1 cellular context compared by ENCODE assay signal in the genomic region with DNA sequence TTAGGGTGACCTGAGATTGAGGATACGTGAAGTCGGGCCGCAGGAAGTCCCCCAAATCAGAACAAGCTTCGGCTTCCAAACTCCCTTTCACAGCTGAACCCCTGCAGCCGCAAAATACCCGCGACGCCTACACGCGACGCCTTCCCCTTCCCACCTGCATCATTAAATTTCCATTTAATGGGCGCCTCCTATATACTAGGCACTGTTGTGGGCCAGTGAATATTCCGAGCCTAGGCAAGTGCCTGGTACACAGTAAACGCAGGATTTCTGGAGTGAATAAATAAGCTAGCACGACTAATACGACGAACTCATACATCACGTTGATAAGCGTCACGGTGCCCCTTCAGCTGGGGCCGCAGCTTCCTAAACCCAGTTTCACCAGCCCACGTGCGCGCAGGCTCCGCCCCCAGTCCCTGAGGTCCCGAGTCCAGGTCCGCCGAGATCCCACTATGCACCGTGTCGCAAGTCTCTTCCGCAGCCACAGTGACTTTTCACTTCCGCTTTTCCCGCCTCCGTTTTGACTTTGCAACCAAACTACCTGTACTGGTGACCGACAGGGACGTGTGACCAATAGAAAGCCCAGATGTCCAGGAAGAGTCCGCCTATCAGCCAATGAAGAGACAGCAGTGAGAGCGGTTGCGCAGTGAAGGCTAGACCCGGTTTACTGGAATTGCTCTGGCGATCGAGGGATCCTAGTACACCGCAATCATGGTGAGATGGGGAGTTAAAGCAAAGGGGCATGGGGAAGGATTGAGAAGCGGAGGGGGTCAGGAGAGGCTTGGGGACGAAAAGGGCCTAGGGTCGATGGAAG.
TF ChIP-seq lines count a peak whose summit lies in the region.

Gene PSMB3 (plus strand): TSS at position 623 of the 811 bp plus-strand sequence. CDS start 86 bp downstream, at position 709.

TF ChIP-seq in K562, 482 proteins besides CTCF, POLR2A, EP300 and RAD21 (continued from another document and continues in another):
- TF ChIP-seq GMEB1 (CRISPR knock-in tag; IDR thresholded peaks at IDR 0.05) (no peak), IRF1 (CRISPR knock-in tag; IDR thresholded peaks at IDR 0.05; ENCODE audit: borderline replicate concordance) (no peak), YY1 (IDR thresholded peaks at IDR 0.05; ENCODE audit: borderline replicate concordance in 1 of 3, control insufficient read depth in 1 of 3, extremely low read depth in 1 of 3, insufficient read depth in 3 of 3, insufficient read length in 1 of 3, insufficient replicate concordance in 2 of 3, low read depth in 1 of 3, low read length in 2 of 3) (peak in 1 of 3 experiments; percentile 24), ZNF444 (CRISPR knock-in tag; IDR thresholded peaks at IDR 0.05) (no peak), HBP1 (CRISPR knock-in tag; IDR thresholded peaks at IDR 0.05) (peak; percentile 95; the same call in 1 of the 2 replicates), DLX4 (CRISPR knock-in tag; IDR thresholded peaks at IDR 0.05) (no peak), ZNF57 (CRISPR knock-in tag; IDR thresholded peaks at IDR 0.05) (no peak), FOXP1 (CRISPR knock-in tag; IDR thresholded peaks at IDR 0.05) (no peak), NFRKB (IDR thresholded peaks at IDR 0.05; ENCODE audit: low read depth) (peak; percentile 54), ETS2 (tag; IDR thresholded peaks at IDR 0.05; ENCODE audit: borderline replicate concordance, poor library complexity, severe bottlenecking) (no peak), BDP1 (IDR thresholded peaks at IDR 0.05; ENCODE audit: insufficient read depth, insufficient read length) (no peak), STAT5B (CRISPR knock-in tag; IDR thresholded peaks at IDR 0.05) (no peak), SRSF3 (IDR thresholded peaks at IDR 0.05; ENCODE audit: insufficient read depth, low read length) (no peak), NELFE (IDR thresholded peaks at IDR 0.05; ENCODE audit: insufficient read depth, insufficient read length) (no peak), SETDB1 (IDR thresholded peaks at IDR 0.05; ENCODE audit: low read length) (no peak), THRAP3 (IDR thresholded peaks at IDR 0.05; ENCODE audit: borderline replicate concordance) (no peak), ZNF507 (tag; conservative IDR thresholded peaks at IDR 0.05) (no peak), HDAC1 (IDR thresholded peaks at IDR 0.05) (peak; percentile 16 to 94; a peak in 3 of 4 replicates), ZBTB34 (CRISPR knock-in tag; IDR thresholded peaks at IDR 0.05) (no peak), DACH1 (IDR thresholded peaks at IDR 0.05; ENCODE audit: partially characterized antibody) (peak; percentile 57), RFX7 (CRISPR knock-in tag; IDR thresholded peaks at IDR 0.05) (no peak), ZSCAN32 (CRISPR knock-in tag; IDR thresholded peaks at IDR 0.05) (no peak), PHF8 (IDR thresholded peaks at IDR 0.05; ENCODE audit: borderline replicate concordance, low read length) (peak; percentile 68; the same call in 1 of the 2 replicates), SIN3B (IDR thresholded peaks at IDR 0.05; ENCODE audit: low read depth) (peak; percentile 60; the same call in 1 of the 2 replicates), TRIM28 (IDR thresholded peaks at IDR 0.05) (no peak), FUS (optimal IDR thresholded peaks at IDR 0.05; ENCODE audit: low read depth, low read length) (no peak), RAD51 (IDR thresholded peaks at IDR 0.05; ENCODE audit: borderline replicate concordance, low read depth) (peak; percentile 80), FIP1L1 (IDR thresholded peaks at IDR 0.05; ENCODE audit: low read depth, low read length, poor library complexity, severe bottlenecking) (no peak), HCFC1 (IDR thresholded peaks at IDR 0.05; ENCODE audit: low read depth, low read length) (peak; percentile 73), MEF2D (tag; conservative IDR thresholded peaks at IDR 0.05; ENCODE audit: low read depth) (no peak), TEAD2 (tag; IDR thresholded peaks at IDR 0.05) (no peak), HNRNPH1 (optimal IDR thresholded peaks at IDR 0.05; ENCODE audit: low read depth, low read length) (no peak), ZNF740 (CRISPR knock-in tag; IDR thresholded peaks at IDR 0.05) (no peak), ZNF740 (tag; IDR thresholded peaks at IDR 0.05) (no peak), NCOA6 (IDR thresholded peaks at IDR 0.05) (no peak; the same call in 1 of the 2 replicates), CEBPB (tag; IDR thresholded peaks at IDR 0.05) (peak; percentile 92), ZBTB2 (IDR thresholded peaks at IDR 0.05) (no peak), POLR2B (IDR thresholded peaks at IDR 0.05; ENCODE audit: low read depth, partially characterized antibody) (peak; percentile 85), XRCC5 (IDR thresholded peaks at IDR 0.05; ENCODE audit: low read depth, low read length) (no peak), TBL1XR1 (IDR thresholded peaks at IDR 0.05; ENCODE audit: low read length in 2 of 2) (peak in 1 of 2 experiments; percentile 62; a peak in 1 of 4 replicates), TAF7 (tag; IDR thresholded peaks at IDR 0.05) (0 out of 2 replicates have a peak, but pooled peaks have one; percentile 50), KAT2B (IDR thresholded peaks at IDR 0.05; ENCODE audit: low read depth, low read length) (no peak), KLF1 (tag; IDR thresholded peaks at IDR 0.05) (no peak; the same call in 1 of the 2 replicates), HNRNPK (IDR thresholded peaks at IDR 0.05; ENCODE audit: low read depth, low read length, poor library complexity, severe bottlenecking) (no peak), LCOR (CRISPR knock-in tag; IDR thresholded peaks at IDR 0.05) (no peak), SREBF1 (IDR thresholded peaks at IDR 0.05; ENCODE audit: borderline replicate concordance, low read depth, low read length) (no peak), CBX8 (IDR thresholded peaks at IDR 0.05; ENCODE audit: borderline replicate concordance, extremely low read depth, low read depth, low read length, poor library complexity, severe bottlenecking) (no peak), RCOR1 (IDR thresholded peaks at IDR 0.05; ENCODE audit: borderline replicate concordance in 1 of 2, low read depth in 2 of 2, low read length in 2 of 2) (no peak)
- TF ChIP-seq, protein P1, sequence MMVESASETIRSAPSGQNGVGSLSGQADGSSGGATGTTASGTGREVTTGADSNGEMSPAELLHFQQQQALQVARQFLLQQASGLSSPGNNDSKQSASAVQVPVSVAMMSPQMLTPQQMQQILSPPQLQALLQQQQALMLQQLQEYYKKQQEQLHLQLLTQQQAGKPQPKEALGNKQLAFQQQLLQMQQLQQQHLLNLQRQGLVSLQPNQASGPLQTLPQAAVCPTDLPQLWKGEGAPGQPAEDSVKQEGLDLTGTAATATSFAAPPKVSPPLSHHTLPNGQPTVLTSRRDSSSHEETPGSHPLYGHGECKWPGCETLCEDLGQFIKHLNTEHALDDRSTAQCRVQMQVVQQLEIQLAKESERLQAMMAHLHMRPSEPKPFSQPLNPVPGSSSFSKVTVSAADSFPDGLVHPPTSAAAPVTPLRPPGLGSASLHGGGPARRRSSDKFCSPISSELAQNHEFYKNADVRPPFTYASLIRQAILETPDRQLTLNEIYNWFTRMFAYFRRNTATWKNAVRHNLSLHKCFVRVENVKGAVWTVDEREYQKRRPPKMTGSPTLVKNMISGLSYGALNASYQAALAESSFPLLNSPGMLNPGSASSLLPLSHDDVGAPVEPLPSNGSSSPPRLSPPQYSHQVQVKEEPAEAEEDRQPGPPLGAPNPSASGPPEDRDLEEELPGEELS (CRISPR knock-in tag; IDR thresholded peaks at IDR 0.05; ENCODE audit: borderline replicate concordance), result no peak
- TF ChIP-seq, protein P2, sequence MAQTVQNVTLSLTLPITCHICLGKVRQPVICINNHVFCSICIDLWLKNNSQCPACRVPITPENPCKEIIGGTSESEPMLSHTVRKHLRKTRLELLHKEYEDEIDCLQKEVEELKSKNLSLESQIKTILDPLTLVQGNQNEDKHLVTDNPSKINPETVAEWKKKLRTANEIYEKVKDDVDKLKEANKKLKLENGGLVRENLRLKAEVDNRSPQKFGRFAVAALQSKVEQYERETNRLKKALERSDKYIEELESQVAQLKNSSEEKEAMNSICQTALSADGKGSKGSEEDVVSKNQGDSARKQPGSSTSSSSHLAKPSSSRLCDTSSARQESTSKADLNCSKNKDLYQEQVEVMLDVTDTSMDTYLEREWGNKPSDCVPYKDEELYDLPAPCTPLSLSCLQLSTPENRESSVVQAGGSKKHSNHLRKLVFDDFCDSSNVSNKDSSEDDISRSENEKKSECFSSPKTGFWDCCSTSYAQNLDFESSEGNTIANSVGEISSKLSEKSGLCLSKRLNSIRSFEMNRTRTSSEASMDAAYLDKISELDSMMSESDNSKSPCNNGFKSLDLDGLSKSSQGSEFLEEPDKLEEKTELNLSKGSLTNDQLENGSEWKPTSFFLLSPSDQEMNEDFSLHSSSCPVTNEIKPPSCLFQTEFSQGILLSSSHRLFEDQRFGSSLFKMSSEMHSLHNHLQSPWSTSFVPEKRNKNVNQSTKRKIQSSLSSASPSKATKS (CRISPR knock-in tag; IDR thresholded peaks at IDR 0.05), result no peak
- TF ChIP-seq, protein P3, sequence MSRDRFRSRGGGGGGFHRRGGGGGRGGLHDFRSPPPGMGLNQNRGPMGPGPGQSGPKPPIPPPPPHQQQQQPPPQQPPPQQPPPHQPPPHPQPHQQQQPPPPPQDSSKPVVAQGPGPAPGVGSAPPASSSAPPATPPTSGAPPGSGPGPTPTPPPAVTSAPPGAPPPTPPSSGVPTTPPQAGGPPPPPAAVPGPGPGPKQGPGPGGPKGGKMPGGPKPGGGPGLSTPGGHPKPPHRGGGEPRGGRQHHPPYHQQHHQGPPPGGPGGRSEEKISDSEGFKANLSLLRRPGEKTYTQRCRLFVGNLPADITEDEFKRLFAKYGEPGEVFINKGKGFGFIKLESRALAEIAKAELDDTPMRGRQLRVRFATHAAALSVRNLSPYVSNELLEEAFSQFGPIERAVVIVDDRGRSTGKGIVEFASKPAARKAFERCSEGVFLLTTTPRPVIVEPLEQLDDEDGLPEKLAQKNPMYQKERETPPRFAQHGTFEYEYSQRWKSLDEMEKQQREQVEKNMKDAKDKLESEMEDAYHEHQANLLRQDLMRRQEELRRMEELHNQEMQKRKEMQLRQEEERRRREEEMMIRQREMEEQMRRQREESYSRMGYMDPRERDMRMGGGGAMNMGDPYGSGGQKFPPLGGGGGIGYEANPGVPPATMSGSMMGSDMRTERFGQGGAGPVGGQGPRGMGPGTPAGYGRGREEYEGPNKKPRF (IDR thresholded peaks at IDR 0.05; ENCODE audit: low read depth, low read length), result no peak
